Comparison of ENCODE assay signal across 21 cellular contexts in the genomic region with DNA sequence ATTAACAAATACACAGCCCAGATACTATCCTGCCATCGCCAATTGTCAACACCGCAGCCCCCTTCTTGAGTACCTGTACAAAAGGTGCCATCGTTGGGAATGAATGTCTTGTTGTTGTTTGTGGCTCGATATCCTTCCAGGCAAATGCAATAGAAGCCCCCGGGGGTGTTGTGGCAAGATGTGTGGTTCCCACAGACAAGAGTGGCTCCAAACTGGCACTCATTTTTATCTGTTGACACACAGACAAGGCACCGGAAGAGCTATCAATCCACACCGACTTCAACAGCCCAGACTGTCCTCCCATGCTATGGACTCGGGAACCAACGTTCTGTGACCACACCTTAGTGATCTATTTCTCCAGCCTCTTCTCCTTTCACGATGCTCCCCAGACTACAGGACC.
"Had no signal": no experiment of that assay in that cellular context is flagged by ENCODE, and none has a peak within 500 bp of the region (broad histone marks: within the 10 kb centered on the region; RNA-seq: fewer than 3 reads in every experiment).

No MANE protein-coding gene starts in this region.

- ATAC-seq: left cardiac atrium, lower lobe of right lung, natural killer cell had no signal

- H3K27ac ChIP-seq: hepatocyte, left ventricle myocardium inferior, lower lobe of right lung, neural progenitor cell, ovary, right atrium auricular region, upper lobe of left lung, uterus had no signal

- H3K27ac Mint-ChIP-seq: endodermal cell, mesothelial cell of epicardium had no signal

- FAIRE-seq: endothelial cell of umbilical vein, kidney had no signal

- H3K36me3 ChIP-seq: neural progenitor cell, ovary, right atrium auricular region, uterus had no signal

- H3K4me1 ChIP-seq: left ventricle myocardium inferior, lower lobe of right lung, neural progenitor cell, right atrium auricular region, upper lobe of left lung, uterus had no signal

- H3K9ac ChIP-seq: neural progenitor cell had no signal

- H3K4me2 ChIP-seq: hepatocyte, neural progenitor cell, smooth muscle cell had no signal

- H3K4me3 Mint-ChIP-seq: endodermal cell, memory B cell, mesothelial cell of epicardium, natural killer cell, neural progenitor cell had no signal

- DNase-seq: effector CD4-positive, alpha-beta T cell; endodermal cell; foreskin melanocyte; head of caudate nucleus; kidney; left cardiac atrium; left ventricle myocardium inferior; lower lobe of right lung; natural killer cell; ovary; stimulated activated CD4-positive, alpha-beta T cell treated with anti-CD3 and anti-CD28 coated beads, Interleukin-2, amount 100 ng/mL, for 48 hours; stimulated activated naive CD4-positive, alpha-beta T cell treated with Interleukin-2 at 50 U/mL for 16 hours; upper lobe of left lung; uterus had no signal

- H3K79me2 ChIP-seq: hepatocyte had no signal

- H3K9me3 ChIP-seq: left ventricle myocardium inferior, lower lobe of right lung, ovary, right atrium auricular region, upper lobe of left lung, uterus had no signal

- H3K4me3 ChIP-seq: hepatocyte, left ventricle myocardium inferior, lower lobe of right lung, neural progenitor cell, ovary, right atrium auricular region, smooth muscle cell, upper lobe of left lung, uterus had no signal

- H3K27me3 Mint-ChIP-seq: memory B cell had no signal

- H3K9me3 Mint-ChIP-seq: endodermal cell, memory B cell, mesothelial cell of epicardium, natural killer cell, neural progenitor cell had no signal

- H3K36me3 Mint-ChIP-seq: natural killer cell, neural progenitor cell had no signal

- H2AFZ ChIP-seq: hepatocyte, neural progenitor cell had no signal

- H3K27me3 ChIP-seq: hepatocyte, neural progenitor cell, ovary, right atrium auricular region, upper lobe of left lung, uterus had no signal
